8 cellular contexts compared by ENCODE assay signal in genomic region chr2:197159681-197160211, GRCh38.
A peak's percentile ranks its signal among the peaks of the same experiment; 100 is the strongest.
DNase-seq lines count a peak whose midpoint lies in the region; ATAC-seq and TF ChIP-seq lines count a peak whose summit lies in the region.

No MANE protein-coding gene starts in this region.

- ATAC-seq in HG03280 (IDR thresholded peaks at IDR 0.05; ENCODE audit: unreplicated experiment) = peak; percentile 53
- ATAC-seq in mucosa of descending colon = peak; percentile 62
- ATAC-seq in HG03097 (IDR thresholded peaks at IDR 0.05; ENCODE audit: low FRiP score, unreplicated experiment) = no peak

- intact Hi-C loops in mucosa of descending colon (cut with DNase I, micrococcal nuclease) (loop anchor here in 1 of 2 donors (10.0 kb wide), 1 partner anchor 45 kb away; no protein-coding TSS in a partner anchor), testis (cut with DNase I; ENCODE audit: low total_unique reads) (no loop called here)

- 92 to 95% methylated on average over 4 of the region's 4 CpGs for WGBS in testis, 2 donors

- no peak overlapping the region for H3K27ac ChIP-seq in testis

- H3K27me3 ChIP-seq in testis = no peaks in the 10 kb centered on the region

- H3K9me3 ChIP-seq in mucosa of descending colon = no peaks in the 10 kb centered on the region
- no peaks in the 10 kb centered on the region for H3K9me3 ChIP-seq in testis

- TF ChIP-seq CTCF in mucosa of descending colon (IDR thresholded peaks at IDR 0.05) = no peak
- no peak for TF ChIP-seq CTCF in testis (IDR thresholded peaks at IDR 0.05)

- TF ChIP-seq POLR2A in testis (IDR thresholded peaks at IDR 0.05) = no peak

- H3K4me1 ChIP-seq in mucosa of descending colon (ENCODE audit: low read depth) (no peaks in the 10 kb centered on the region), testis (no peaks in the 10 kb centered on the region)

- peak; percentile 23 for DNase-seq in GM03348 (ENCODE audit: low spot score)
- peak; percentile 34 for DNase-seq in activated T-helper 9 cell treated with anti-CD3 and anti-CD28 coated beads, Interleukin-2, amount 50 U/mL, for 16 hours (ENCODE audit: low read depth)
- no peak for DNase-seq in mucosa of descending colon
- no peak for DNase-seq in testis
- DNase-seq in NCI-H524 treated with DMSO at 0.1 percent for 48 hours (lab: John Stamatoyannopoulos, UW) = no peak
- DNase-seq in nucleus accumbens (lab: John Stamatoyannopoulos, UW) = no peak

- H3K4me3 ChIP-seq in mucosa of descending colon = no peak overlapping the region
- H3K4me3 ChIP-seq in testis = no peak overlapping the region

- H3K36me3 ChIP-seq in mucosa of descending colon (ENCODE audit: low read depth) (no peaks in the 10 kb centered on the region), testis (ENCODE audit: low read depth, missing control alignments) (no peaks in the 10 kb centered on the region)

Comparison
In these comparisons a context has a peak if more than half of its experiments do, and no peak if none do; other contexts are left out.
1. DNase-seq: peak in GM03348 (single experiment) and activated T-helper 9 cell treated with anti-CD3 and anti-CD28 coated beads, Interleukin-2, amount 50 U/mL, for 16 hours (single experiment); none in mucosa of descending colon (0 of 3), testis (single experiment), NCI-H524 treated with DMSO at 0.1 percent for 48 hours (single experiment) and nucleus accumbens (0 of 56).